In the genomic region with DNA sequence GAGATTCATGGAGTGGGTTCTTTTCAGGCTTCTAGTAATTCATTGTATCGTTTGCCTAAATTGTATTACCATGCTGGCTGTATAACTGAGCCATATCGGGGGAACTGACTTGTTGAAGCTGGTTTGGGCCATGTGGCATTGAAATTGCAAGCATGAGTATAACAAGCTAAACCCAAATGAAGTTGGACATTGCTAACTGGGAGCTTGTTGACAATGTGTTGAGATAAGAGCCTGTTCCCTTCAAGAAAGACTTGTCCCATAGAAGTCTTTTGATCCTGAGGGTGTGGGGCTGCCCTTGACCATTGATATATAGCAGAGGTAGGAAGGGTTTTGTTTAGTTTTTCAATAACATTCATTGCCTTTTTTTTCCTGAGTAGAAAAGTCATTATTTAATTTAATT, we compare ENCODE assay signal across 8 cellular contexts.
"Had no signal": no experiment of that assay in that cellular context is flagged by ENCODE, and none has a peak within 500 bp of the region (broad histone marks: within the 10 kb centered on the region; RNA-seq: fewer than 3 reads in every experiment).

No MANE protein-coding gene starts in this region.

- H3K4me2 ChIP-seq: GM23338 had no signal

- DNase-seq: H9, HCEC 1CT, HFFc6, IMR-90, KG1 had no signal

- H3K27ac ChIP-seq: HL-60 had no signal

- ATAC-seq: K562 had no signal

- H3K4me3 ChIP-seq: GM23338, K562 had no signal

- H2AFZ ChIP-seq: GM23338 had no signal
